In genomic region chr1:92484472-92485373, GRCh38 we compare ENCODE assay signal across 8 cellular contexts. TPM values are rescaled to one million over a fixed set of nuclear protein-coding genes. Genes with fewer than 3 reads are reported as not detected.
DNase-seq lines count a peak whose midpoint lies in the region; ATAC-seq and TF ChIP-seq lines count a peak whose summit lies in the region.

No MANE protein-coding gene starts in this region.

- ATAC-seq in GM21381 (IDR thresholded peaks at IDR 0.05; ENCODE audit: unreplicated experiment) (peak; percentile 30), left lobe of liver (peak; percentile 12)

- peak; percentile 7 for DNase-seq in DMS79 (lab: John Stamatoyannopoulos, UW)
- DNase-seq in HuH-7 (ENCODE audit: low spot score): peak; percentile 69
- DNase-seq in T-helper 2 cell: peak; percentile 24 to 71 (median 45)
- DNase-seq in astrocyte of the cerebellum (ENCODE audit: low read depth): no peak
- no peak for DNase-seq in left lobe of liver (ENCODE audit: low spot score)
- peak; percentile 71 for DNase-seq in stimulated activated CD8-positive, alpha-beta memory T cell treated with anti-CD3 and anti-CD28 coated beads, Interleukin-12 subunit alpha, Interleukin-12 subunit beta, amount 100 ng/mL, for 4 hours (ENCODE audit: low read depth)
- DNase-seq in COLO829 (ENCODE audit: low spot score): no peak

- TF ChIP-seq CTCF in astrocyte of the cerebellum (IDR thresholded peaks at IDR 0.05; ENCODE audit: low read depth, low read length, missing control alignments): no peak

- H3K4me3 ChIP-seq in astrocyte of the cerebellum (ENCODE audit: low read depth, low read length): peak overlapping the region; percentile 50

- in situ Hi-C loops in astrocyte of the cerebellum (cut with HindIII; ENCODE audit: low sequenced_read_pairs): no loop called here

RNA-seq across cellular contexts. Expression of gene GFI1, which starts 2.0 kb away (rescaled TPM):
- total RNA-seq in left lobe of liver: 0.38 TPM

Comparison
In these comparisons a context has a peak if more than half of its experiments do, and no peak if none do; other contexts are left out.
1. DNase-seq: peak in DMS79 (single experiment), HuH-7 (single experiment), T-helper 2 cell (5 of 5) and stimulated activated CD8-positive, alpha-beta memory T cell treated with anti-CD3 and anti-CD28 coated beads, Interleukin-12 subunit alpha, Interleukin-12 subunit beta, amount 100 ng/mL, for 4 hours (single experiment); none in astrocyte of the cerebellum (single experiment), left lobe of liver (single experiment) and COLO829 (single experiment).